In the genomic region with DNA sequence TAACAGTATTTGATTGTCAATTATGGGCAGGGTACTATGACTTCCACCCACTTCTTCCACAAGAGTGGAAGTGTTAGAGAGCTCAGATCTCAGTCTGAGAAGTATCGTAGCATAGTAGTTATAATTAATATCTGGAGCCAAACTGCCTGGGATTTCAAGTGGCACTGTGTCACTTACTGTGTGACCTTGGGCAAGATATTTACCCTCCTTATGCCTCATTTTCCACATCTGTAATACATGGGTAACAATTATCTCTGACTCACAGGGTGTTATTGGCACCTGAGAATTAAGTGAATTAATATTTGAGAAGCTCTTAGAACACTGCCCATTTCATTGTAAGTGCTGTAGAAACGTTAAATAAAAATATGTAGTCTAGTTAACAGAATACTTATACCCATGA, we compare ENCODE assay signal across 31 cellular contexts.
"Had no signal": no experiment of that assay in that cellular context is flagged by ENCODE, and none has a peak within 500 bp of the region (broad histone marks: within the 10 kb centered on the region; RNA-seq: fewer than 3 reads in every experiment).

No MANE protein-coding gene starts in this region.

- H3K4me1 ChIP-seq: breast epithelium, colonic mucosa had no signal

- FAIRE-seq: endometrium, endothelial cell of umbilical vein had no signal

- H3K36me3 ChIP-seq: breast epithelium, colonic mucosa had no signal

- H3K27ac ChIP-seq: ascending aorta, breast epithelium, cardiac muscle cell, colonic mucosa, epithelial cell of prostate, esophagus squamous epithelium, gastroesophageal sphincter, heart right ventricle, WERI-Rb-1 had no signal

- ATAC-seq: activated CD4-positive, CD25-positive, alpha-beta regulatory T cell treated with anti-CD3 and anti-CD28 coated beads, Interleukin-2, amount 50 U/mL, for 24 hours; activated CD8-positive, alpha-beta T cell treated with anti-CD3 and anti-CD28 coated beads for 36 hours; activated naive CD4-positive, alpha-beta T cell treated with anti-CD3 and anti-CD28 coated beads, Interleukin-2, amount 50 U/mL, for 72 hours; gastroesophageal sphincter; heart right ventricle; T-cell had no signal

- DNase-seq: activated B cell treated with CpG ODN at 0.5 μM for 24 hours; activated CD4-positive, alpha-beta T cell treated with anti-CD3 and anti-CD28 coated beads for 48 hours; activated CD4-positive, alpha-beta T cell treated with anti-CD3 and anti-CD28 coated beads, Interleukin-2, amount 50 U/mL, for 1 hour; activated CD4-positive, alpha-beta T cell treated with anti-CD3 and anti-CD28 coated beads, Interleukin-2, amount 50 U/mL, for 48 hours; activated CD8-positive, alpha-beta memory T cell treated with anti-CD3 and anti-CD28 coated beads for 24 hours; activated CD8-positive, alpha-beta memory T cell treated with anti-CD3 and anti-CD28 coated beads, Interleukin-2, amount 50 U/mL, for 4 hours; activated CD8-positive, alpha-beta T cell treated with anti-CD3 and anti-CD28 coated beads for 36 hours; activated gamma-delta T cell; activated naive CD4-positive, alpha-beta T cell; activated naive CD4-positive, alpha-beta T cell treated with anti-CD3 and anti-CD28 coated beads, Interleukin-2, amount 10 ng/mL, durations not matched to agents 7 days and 5 days; activated naive CD8-positive, alpha-beta T cell treated with anti-CD3 and anti-CD28 coated beads, Interleukin-2, amount 10 ng/mL, durations not matched to agents 7 days and 5 days; activated T-cell treated with anti-CD3 and anti-CD28 coated beads, Interleukin-2, amount 50 U/mL, for 1 hour; central memory CD4-positive, alpha-beta T cell; cerebellar nuclear complex; colonic mucosa; effector CD8-positive, alpha-beta T cell; esophagus squamous epithelium; foreskin melanocyte; heart right ventricle; T-cell; T1000; WERI-Rb-1 had no signal

- H3K27me3 ChIP-seq: ascending aorta, breast epithelium, cardiac muscle cell, colonic mucosa, esophagus squamous epithelium, gastroesophageal sphincter, heart right ventricle had no signal

- H3K4me3 ChIP-seq: ascending aorta, breast epithelium, cardiac muscle cell, colonic mucosa, esophagus squamous epithelium, gastroesophageal sphincter, heart right ventricle had no signal

- H3K9me3 ChIP-seq: breast epithelium, colonic mucosa had no signal
